In genomic region chr18:9380571-9381390, GRCh38 we compare ENCODE assay signal across 9 cellular contexts. TPM values are rescaled to one million over a fixed set of nuclear protein-coding genes. Genes with fewer than 3 reads are reported as not detected.
DNase-seq lines count a peak whose midpoint lies in the region; ATAC-seq and TF ChIP-seq lines count a peak whose summit lies in the region.
"Had no signal": no experiment of that assay in that cellular context is flagged by ENCODE, and none has a peak within 500 bp of the region (broad histone marks: within the 10 kb centered on the region; RNA-seq: fewer than 3 reads in every experiment).

No MANE protein-coding gene starts in this region.

- no peak overlapping the region for H4K5ac ChIP-seq in IMR-90 (ENCODE audit: low read depth, low read length)

- dilution Hi-C loops in IMR-90 (cut with HindIII; ENCODE audit: low sequenced_read_pairs, unreplicated experiment), result no loop called here

- peak; percentile 62 for DNase-seq in IMR-90
- peak; percentile 27 for DNase-seq in NCI-H774 (lab: John Stamatoyannopoulos, UW)
- peak; percentile 98 for DNase-seq in fibroblast of villous mesenchyme (ENCODE audit: low read depth)
- no peak for DNase-seq in H4 (ENCODE audit: low spot score)
- DNase-seq in erythroblast (lab: John Stamatoyannopoulos, UW), result no peak
- DNase-seq in NK-92 treated with Interleukin-12 subunit alpha and Interleukin-12 subunit beta, amount 100 ng/mL, for 24 hours (lab: John Stamatoyannopoulos, UW), result no peak
- DNase-seq in trophoblast cell, result no peak
- DNase-seq: hypothalamus, stomach had no signal

- H3K4me3 ChIP-seq in IMR-90 (ENCODE audit: insufficient read depth, low read depth, low read length) (no peak overlapping the region), fibroblast of villous mesenchyme (ENCODE audit: low read depth, low read length) (no peak overlapping the region), trophoblast cell (ENCODE audit: low read depth, low read length) (no peak overlapping the region)
- H3K4me3 ChIP-seq: stomach had no signal

- H2AFZ ChIP-seq in IMR-90 (replicated peaks; ENCODE audit: low read length, poor library complexity) (no peak overlapping the region), trophoblast cell (ENCODE audit: insufficient read depth, low read length, poor library complexity) (no peak overlapping the region)

- TF ChIP-seq RAD21 in IMR-90 (IDR thresholded peaks at IDR 0.05; ENCODE audit: low read length), result no peak

- H2BK120ac ChIP-seq in IMR-90 (ENCODE audit: low read depth, low read length), result no peak overlapping the region
- H2BK120ac ChIP-seq in trophoblast cell (ENCODE audit: insufficient read depth, low read length, poor library complexity), result no peak overlapping the region

- H3K4ac ChIP-seq in IMR-90 (ENCODE audit: low read depth, low read length) (no peak overlapping the region), trophoblast cell (ENCODE audit: low read depth, low read length) (no peak overlapping the region)

- no peaks in the 10 kb centered on the region for H3K9me1 ChIP-seq in IMR-90 (ENCODE audit: insufficient read depth, low read length)

- no peak overlapping the region for H4K91ac ChIP-seq in IMR-90 (ENCODE audit: insufficient read depth, low read depth, low read length)
- no peak overlapping the region for H4K91ac ChIP-seq in trophoblast cell (ENCODE audit: low read depth, low read length)

- H3K18ac ChIP-seq in IMR-90 (ENCODE audit: low read depth, low read length) (peak overlapping the region; percentile 24; the same call in 1 of the 2 replicates), trophoblast cell (ENCODE audit: low read length) (no peak overlapping the region)

- H3K9me3 ChIP-seq in IMR-90 (ENCODE audit: control insufficient read depth, insufficient read depth, low read length) (no peaks in the 10 kb centered on the region), trophoblast cell (ENCODE audit: insufficient read depth, low read depth, low read length) (no peaks in the 10 kb centered on the region)
- H3K9me3 ChIP-seq: stomach had no signal

- peak overlapping the region; percentile 57; the same call in 1 of the 2 replicates for H3K27ac ChIP-seq in IMR-90 (ENCODE audit: insufficient read depth, low read length)
- no peak overlapping the region for H3K27ac ChIP-seq in trophoblast cell (ENCODE audit: low read depth, low read length)

- TF ChIP-seq POLR2A in IMR-90 (IDR thresholded peaks at IDR 0.05; ENCODE audit: low read depth, low read length), result no peak
- no peak for TF ChIP-seq POLR2A in erythroblast (IDR thresholded peaks at IDR 0.05; ENCODE audit: low read length)

- H2AK5ac ChIP-seq in IMR-90 (ENCODE audit: low read depth, low read length) (no peak overlapping the region), trophoblast cell (ENCODE audit: low read length) (no peak overlapping the region)

- H3K79me1 ChIP-seq in IMR-90 (ENCODE audit: low read depth in 1 of 2, low read length in 2 of 2) (peaks cover 8 to 45% of the 10 kb centered on the region in 2 experiments), trophoblast cell (ENCODE audit: low read length) (no peaks in the 10 kb centered on the region)

- 40% methylated on average over 1 of the region's 4 CpGs; no CpG with 5 or more reads in 1 of the 2 experiments for WGBS in IMR-90 (ENCODE audit: extremely low coverage in 2 of 2, insufficient read length in 1 of 2), 2 experiments
- no CpG with 5 or more reads among the region's 4 CpGs for WGBS in trophoblast cell (ENCODE audit: extremely low coverage, insufficient coverage, insufficient read length)

- H2AK9ac ChIP-seq in IMR-90 (replicated peaks; ENCODE audit: low read depth, low read length, poor library complexity), result no peak overlapping the region

- no peak for TF ChIP-seq CTCF in IMR-90 (conservative IDR thresholded peaks at IDR 0.05; ENCODE audit: low read depth, low read length)
- no peak for TF ChIP-seq CTCF in fibroblast of villous mesenchyme (IDR thresholded peaks at IDR 0.05; ENCODE audit: insufficient read depth, low read depth, low read length)

- H2BK15ac ChIP-seq in IMR-90 (ENCODE audit: low read depth, low read length), result no peak overlapping the region

- no peak overlapping the region for H3K56ac ChIP-seq in IMR-90 (ENCODE audit: extremely low read depth, insufficient read depth, low read length)

- no peaks in the 10 kb centered on the region for H3K27me3 ChIP-seq in IMR-90 (ENCODE audit: control insufficient read depth, insufficient read depth, low read length)
- no peaks in the 10 kb centered on the region for H3K27me3 ChIP-seq in trophoblast cell (ENCODE audit: insufficient read depth, low read length)
- H3K27me3 ChIP-seq: stomach had no signal

- in situ Hi-C loops in IMR-90 (cut with MboI; ENCODE audit: low sequenced_read_pairs), result no loop called here

- H2BK5ac ChIP-seq in IMR-90 (ENCODE audit: low read depth, low read length, poor library complexity, severe bottlenecking) (peak overlapping the region; percentile 26), trophoblast cell (ENCODE audit: low read depth, low read length, poor library complexity) (no peak overlapping the region)

- peak; percentile 81 for ATAC-seq in IMR-90 (ENCODE audit: low read depth)

- no peak overlapping the region for H2BK12ac ChIP-seq in trophoblast cell (ENCODE audit: low read length)

- peaks cover 4% of the 10 kb centered on the region for H3K4me1 ChIP-seq in IMR-90 (ENCODE audit: control insufficient read depth, insufficient read depth, low read length)
- no peaks in the 10 kb centered on the region for H3K4me1 ChIP-seq in trophoblast cell (ENCODE audit: control insufficient read depth in 1 of 2, insufficient read depth in 2 of 2, low read length in 2 of 2)

- intact Hi-C loops in IMR-90 (cut with micrococcal nuclease), result no loop called here

- H3K14ac ChIP-seq in IMR-90 (replicated peaks; ENCODE audit: low read depth, low read length) (no peak overlapping the region), trophoblast cell (ENCODE audit: low read length) (no peak overlapping the region)

- H3K79me2 ChIP-seq in trophoblast cell (ENCODE audit: control insufficient read depth, insufficient read depth, low read length, poor library complexity), result no peaks in the 10 kb centered on the region

- H4K20me1 ChIP-seq in IMR-90 (ENCODE audit: insufficient read depth, low read length), result no peaks in the 10 kb centered on the region

- H3K23ac ChIP-seq in IMR-90 (ENCODE audit: low read depth, low read length) (peak overlapping the region; percentile 44; the same call in 1 of the 2 replicates), trophoblast cell (ENCODE audit: low read length) (no peak overlapping the region)

- H4K8ac ChIP-seq in IMR-90 (ENCODE audit: low read depth in 2 of 2, low read length in 2 of 2) (no peak overlapping the region), trophoblast cell (ENCODE audit: low read depth, low read length) (no peak overlapping the region)

- H4K12ac ChIP-seq in trophoblast cell (ENCODE audit: low read depth, low read length), result no peak overlapping the region

- no TSS peak for BruUV-seq in IMR-90 (replicated peaks; lab: Mats Ljungman, UMichigan)

- peak overlapping the region; percentile 67 for H3K4me2 ChIP-seq in IMR-90 (ENCODE audit: low read depth, low read length)
- no peak overlapping the region for H3K4me2 ChIP-seq in trophoblast cell (ENCODE audit: low read length)

- H3K9ac ChIP-seq in IMR-90 (ENCODE audit: low read depth, low read length), result no peak overlapping the region; the same call in 1 of the 2 replicates
- H3K9ac ChIP-seq in trophoblast cell (ENCODE audit: low read length), result no peak overlapping the region

- H2BK20ac ChIP-seq in IMR-90 (ENCODE audit: low read depth, low read length), result no peak overlapping the region

- H3K36me3 ChIP-seq in IMR-90 (ENCODE audit: control insufficient read depth, insufficient read depth, low read length) (peaks cover 11% of the 10 kb centered on the region; the same call in 1 of the 2 replicates), trophoblast cell (ENCODE audit: control insufficient read depth in 1 of 2, insufficient read depth in 2 of 2, low read length in 2 of 2) (no peaks in the 10 kb centered on the region)

- POLR2A ChIA-PET in IMR-90 (lab: Charles Lee; ENCODE audit: unreplicated experiment), result no interaction called here

- CTCF ChIA-PET in IMR-90 (lab: Yijun Ruan, JAX), result interaction anchor here (0.5 kb wide), 1 partner anchor 24 kb away, joined by 3 read pairs; no protein-coding TSS in a partner anchor

TF ChIP-seq in IMR-90, 13 proteins besides CTCF, POLR2A, EP300 and RAD21:
- TF ChIP-seq RFX5 (IDR thresholded peaks at IDR 0.05; ENCODE audit: low read depth, low read length), result no peak
- no peak for TF ChIP-seq CEBPB (IDR thresholded peaks at IDR 0.05; ENCODE audit: low read depth, low read length)
- no peak for TF ChIP-seq MAZ (IDR thresholded peaks at IDR 0.05; ENCODE audit: borderline replicate concordance, low read depth, low read length)
- TF ChIP-seq CHD1 (IDR thresholded peaks at IDR 0.05; ENCODE audit: low read depth, low read length), result no peak

RNA-seq across cellular contexts. Expression of gene TWSG1, which starts 46.2 kb away (rescaled TPM):
- total RNA-seq in IMR-90 (2012; rRNA removed) (115 and 151 TPM in 2 replicates), fibroblast of villous mesenchyme (118 and 181 TPM in 2 replicates)
- 69.4 and 80.4 TPM in 2 replicates for polyA plus RNA-seq in IMR-90 (2012; rRNA removed)
- polyA plus RNA-seq in IMR-90 (2012; cell fraction: cytosol; rRNA removed), result 40.7 and 86.9 TPM in 2 replicates
- 10.9 and 32.1 TPM in 2 replicates for polyA plus RNA-seq in IMR-90 (2012; cell fraction: nucleus; rRNA removed; ENCODE audit: low replicate concordance)
- total RNA-seq in H4 (2014; rRNA removed; shearing (Covaris generic)), result 38.3 and 45.9 TPM in 2 replicates
- 33.8 and 36.5 TPM in 2 replicates for polyA plus RNA-seq in trophoblast cell (2013)

Comparison
In these comparisons a context has a peak if more than half of its experiments do, and no peak if none do; other contexts are left out.
1. DNase-seq: peak in IMR-90 (single experiment), NCI-H774 (single experiment) and fibroblast of villous mesenchyme (single experiment); none in H4 (single experiment), erythroblast (0 of 2), NK-92 treated with Interleukin-12 subunit alpha and Interleukin-12 subunit beta, amount 100 ng/mL, for 24 hours (single experiment) and trophoblast cell (0 of 2).